1 cellular context compared by ENCODE assay signal in the genomic region with DNA sequence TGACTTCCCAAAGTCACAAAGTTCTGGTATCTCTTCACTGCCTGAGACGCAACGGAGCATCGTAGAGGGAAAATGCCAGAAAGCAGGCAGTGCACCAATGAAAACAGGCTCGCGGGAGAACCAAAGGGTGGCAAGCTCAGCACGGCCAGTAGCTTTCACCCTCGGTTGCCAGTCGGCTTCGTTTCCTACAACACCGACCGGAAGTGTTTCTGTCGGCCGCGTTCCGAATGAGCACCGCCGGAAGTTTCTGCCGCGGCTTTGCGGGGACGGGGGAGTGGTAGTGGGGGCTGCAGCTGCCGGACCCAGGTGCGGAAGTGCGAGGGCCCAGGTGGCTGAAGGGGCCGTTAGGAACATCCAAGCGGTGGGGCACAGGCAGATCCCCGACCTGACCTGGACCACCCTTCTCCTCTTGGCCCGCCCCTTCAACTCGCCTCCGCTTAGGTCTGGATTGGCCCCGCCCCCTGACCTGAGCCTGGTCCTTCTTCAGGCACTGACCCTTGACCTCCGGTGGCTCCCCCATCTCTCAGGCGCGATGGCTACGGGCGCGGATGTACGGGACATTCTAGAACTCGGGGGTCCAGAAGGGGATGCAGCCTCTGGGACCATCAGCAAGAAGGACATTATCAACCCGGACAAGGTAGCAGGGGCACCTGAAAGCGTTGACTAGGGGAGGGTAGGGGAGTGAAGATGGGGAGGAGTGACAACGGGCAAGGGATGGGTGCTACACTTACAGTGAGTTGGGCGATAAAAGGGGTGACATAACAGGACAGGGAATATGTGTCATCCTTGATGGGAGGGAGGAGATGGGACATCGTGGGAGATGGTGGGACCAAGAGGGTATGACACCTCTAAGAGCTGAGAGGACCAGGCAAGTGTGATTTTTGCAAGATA.
TF ChIP-seq lines count a peak whose summit lies in the region.

A gene with protein sequence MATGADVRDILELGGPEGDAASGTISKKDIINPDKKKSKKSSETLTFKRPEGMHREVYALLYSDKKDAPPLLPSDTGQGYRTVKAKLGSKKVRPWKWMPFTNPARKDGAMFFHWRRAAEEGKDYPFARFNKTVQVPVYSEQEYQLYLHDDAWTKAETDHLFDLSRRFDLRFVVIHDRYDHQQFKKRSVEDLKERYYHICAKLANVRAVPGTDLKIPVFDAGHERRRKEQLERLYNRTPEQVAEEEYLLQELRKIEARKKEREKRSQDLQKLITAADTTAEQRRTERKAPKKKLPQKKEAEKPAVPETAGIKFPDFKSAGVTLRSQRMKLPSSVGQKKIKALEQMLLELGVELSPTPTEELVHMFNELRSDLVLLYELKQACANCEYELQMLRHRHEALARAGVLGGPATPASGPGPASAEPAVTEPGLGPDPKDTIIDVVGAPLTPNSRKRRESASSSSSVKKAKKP (plus strand): TSS at position 250 of the 891 bp plus-strand sequence. CDS start 283 bp downstream, at position 533.

TF ChIP-seq in HEK293, 187 proteins besides CTCF, POLR2A, EP300 and RAD21 (continued from another document and continues in another):
- TF ChIP-seq, protein P1, sequence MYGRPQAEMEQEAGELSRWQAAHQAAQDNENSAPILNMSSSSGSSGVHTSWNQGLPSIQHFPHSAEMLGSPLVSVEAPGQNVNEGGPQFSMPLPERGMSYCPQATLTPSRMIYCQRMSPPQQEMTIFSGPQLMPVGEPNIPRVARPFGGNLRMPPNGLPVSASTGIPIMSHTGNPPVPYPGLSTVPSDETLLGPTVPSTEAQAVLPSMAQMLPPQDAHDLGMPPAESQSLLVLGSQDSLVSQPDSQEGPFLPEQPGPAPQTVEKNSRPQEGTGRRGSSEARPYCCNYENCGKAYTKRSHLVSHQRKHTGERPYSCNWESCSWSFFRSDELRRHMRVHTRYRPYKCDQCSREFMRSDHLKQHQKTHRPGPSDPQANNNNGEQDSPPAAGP (tag by site-specific recombination; IDR thresholded peaks at IDR 0.05) = peak; percentile 92
- TF ChIP-seq, protein P2, sequence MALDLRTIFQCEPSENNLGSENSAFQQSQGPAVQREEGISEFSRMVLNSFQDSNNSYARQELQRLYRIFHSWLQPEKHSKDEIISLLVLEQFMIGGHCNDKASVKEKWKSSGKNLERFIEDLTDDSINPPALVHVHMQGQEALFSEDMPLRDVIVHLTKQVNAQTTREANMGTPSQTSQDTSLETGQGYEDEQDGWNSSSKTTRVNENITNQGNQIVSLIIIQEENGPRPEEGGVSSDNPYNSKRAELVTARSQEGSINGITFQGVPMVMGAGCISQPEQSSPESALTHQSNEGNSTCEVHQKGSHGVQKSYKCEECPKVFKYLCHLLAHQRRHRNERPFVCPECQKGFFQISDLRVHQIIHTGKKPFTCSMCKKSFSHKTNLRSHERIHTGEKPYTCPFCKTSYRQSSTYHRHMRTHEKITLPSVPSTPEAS (tag by site-specific recombination; IDR thresholded peaks at IDR 0.05) = peak; percentile 72
- TF ChIP-seq, protein P3, sequence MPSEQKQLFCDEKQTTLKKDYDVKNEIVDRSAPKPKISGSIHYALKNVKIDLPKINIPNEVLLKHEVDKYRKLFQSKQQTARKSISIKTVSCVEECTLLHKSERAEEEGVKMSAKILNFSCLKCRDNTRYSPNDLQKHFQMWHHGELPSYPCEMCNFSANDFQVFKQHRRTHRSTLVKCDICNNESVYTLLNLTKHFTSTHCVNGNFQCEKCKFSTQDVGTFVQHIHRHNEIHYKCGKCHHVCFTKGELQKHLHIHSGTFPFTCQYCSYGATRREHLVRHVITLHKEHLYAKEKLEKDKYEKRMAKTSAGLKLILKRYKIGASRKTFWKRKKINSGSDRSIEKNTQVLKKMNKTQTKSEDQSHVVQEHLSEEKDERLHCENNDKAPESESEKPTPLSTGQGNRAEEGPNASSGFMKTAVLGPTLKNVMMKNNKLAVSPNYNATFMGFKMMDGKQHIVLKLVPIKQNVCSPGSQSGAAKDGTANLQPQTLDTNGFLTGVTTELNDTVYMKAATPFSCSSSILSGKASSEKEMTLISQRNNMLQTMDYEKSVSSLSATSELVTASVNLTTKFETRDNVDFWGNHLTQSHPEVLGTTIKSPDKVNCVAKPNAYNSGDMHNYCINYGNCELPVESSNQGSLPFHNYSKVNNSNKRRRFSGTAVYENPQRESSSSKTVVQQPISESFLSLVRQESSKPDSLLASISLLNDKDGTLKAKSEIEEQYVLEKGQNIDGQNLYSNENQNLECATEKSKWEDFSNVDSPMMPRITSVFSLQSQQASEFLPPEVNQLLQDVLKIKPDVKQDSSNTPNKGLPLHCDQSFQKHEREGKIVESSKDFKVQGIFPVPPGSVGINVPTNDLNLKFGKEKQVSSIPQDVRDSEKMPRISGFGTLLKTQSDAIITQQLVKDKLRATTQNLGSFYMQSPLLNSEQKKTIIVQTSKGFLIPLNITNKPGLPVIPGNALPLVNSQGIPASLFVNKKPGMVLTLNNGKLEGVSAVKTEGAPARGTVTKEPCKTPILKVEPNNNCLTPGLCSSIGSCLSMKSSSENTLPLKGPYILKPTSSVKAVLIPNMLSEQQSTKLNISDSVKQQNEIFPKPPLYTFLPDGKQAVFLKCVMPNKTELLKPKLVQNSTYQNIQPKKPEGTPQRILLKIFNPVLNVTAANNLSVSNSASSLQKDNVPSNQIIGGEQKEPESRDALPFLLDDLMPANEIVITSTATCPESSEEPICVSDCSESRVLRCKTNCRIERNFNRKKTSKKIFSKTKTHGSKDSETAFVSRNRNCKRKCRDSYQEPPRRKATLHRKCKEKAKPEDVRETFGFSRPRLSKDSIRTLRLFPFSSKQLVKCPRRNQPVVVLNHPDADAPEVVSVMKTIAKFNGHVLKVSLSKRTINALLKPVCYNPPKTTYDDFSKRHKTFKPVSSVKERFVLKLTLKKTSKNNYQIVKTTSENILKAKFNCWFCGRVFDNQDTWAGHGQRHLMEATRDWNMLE (tag by site-specific recombination; conservative IDR thresholded peaks at IDR 0.05; ENCODE audit: low read depth) = peak; percentile 96
- TF ChIP-seq ZNF24 (tag by site-specific recombination; IDR thresholded peaks at IDR 0.05) = peak; percentile 96
- no peak for TF ChIP-seq ZNF133 (tag by site-specific recombination; IDR thresholded peaks at IDR 0.05)
- no peak for TF ChIP-seq ZNF791 (tag by site-specific recombination; IDR thresholded peaks at IDR 0.05)
- TF ChIP-seq, protein P4, sequence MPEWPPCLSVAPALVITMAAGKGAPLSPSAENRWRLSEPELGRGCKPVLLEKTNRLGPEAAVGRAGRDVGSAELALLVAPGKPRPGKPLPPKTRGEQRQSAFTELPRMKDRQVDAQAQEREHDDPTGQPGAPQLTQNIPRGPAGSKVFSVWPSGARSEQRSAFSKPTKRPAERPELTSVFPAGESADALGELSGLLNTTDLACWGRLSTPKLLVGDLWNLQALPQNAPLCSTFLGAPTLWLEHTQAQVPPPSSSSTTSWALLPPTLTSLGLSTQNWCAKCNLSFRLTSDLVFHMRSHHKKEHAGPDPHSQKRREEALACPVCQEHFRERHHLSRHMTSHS (tag by site-specific recombination; IDR thresholded peaks at IDR 0.05) = no peak
- peak; percentile 94 for TF ChIP-seq ZBTB17 (tag by site-specific recombination; IDR thresholded peaks at IDR 0.05)
- TF ChIP-seq, protein P5, sequence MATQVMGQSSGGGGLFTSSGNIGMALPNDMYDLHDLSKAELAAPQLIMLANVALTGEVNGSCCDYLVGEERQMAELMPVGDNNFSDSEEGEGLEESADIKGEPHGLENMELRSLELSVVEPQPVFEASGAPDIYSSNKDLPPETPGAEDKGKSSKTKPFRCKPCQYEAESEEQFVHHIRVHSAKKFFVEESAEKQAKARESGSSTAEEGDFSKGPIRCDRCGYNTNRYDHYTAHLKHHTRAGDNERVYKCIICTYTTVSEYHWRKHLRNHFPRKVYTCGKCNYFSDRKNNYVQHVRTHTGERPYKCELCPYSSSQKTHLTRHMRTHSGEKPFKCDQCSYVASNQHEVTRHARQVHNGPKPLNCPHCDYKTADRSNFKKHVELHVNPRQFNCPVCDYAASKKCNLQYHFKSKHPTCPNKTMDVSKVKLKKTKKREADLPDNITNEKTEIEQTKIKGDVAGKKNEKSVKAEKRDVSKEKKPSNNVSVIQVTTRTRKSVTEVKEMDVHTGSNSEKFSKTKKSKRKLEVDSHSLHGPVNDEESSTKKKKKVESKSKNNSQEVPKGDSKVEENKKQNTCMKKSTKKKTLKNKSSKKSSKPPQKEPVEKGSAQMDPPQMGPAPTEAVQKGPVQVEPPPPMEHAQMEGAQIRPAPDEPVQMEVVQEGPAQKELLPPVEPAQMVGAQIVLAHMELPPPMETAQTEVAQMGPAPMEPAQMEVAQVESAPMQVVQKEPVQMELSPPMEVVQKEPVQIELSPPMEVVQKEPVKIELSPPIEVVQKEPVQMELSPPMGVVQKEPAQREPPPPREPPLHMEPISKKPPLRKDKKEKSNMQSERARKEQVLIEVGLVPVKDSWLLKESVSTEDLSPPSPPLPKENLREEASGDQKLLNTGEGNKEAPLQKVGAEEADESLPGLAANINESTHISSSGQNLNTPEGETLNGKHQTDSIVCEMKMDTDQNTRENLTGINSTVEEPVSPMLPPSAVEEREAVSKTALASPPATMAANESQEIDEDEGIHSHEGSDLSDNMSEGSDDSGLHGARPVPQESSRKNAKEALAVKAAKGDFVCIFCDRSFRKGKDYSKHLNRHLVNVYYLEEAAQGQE (tag by site-specific recombination; IDR thresholded peaks at IDR 0.05) = peak; percentile 65
- TF ChIP-seq, protein P6, sequence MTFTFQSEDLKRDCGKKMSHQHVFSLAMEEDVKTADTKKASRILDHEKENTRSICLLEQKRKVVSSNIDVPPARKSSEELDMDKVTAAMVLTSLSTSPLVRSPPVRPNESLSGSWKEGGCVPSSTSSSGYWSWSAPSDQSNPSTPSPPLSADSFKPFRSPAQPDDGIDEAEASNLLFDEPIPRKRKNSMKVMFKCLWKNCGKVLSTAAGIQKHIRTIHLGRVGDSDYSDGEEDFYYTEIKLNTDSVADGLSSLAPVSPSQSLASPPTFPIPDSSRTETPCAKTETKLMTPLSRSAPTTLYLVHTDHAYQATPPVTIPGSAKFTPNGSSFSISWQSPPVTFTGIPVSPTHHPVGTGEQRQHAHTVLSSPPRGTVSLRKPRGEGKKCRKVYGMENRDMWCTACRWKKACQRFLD (tag by site-specific recombination; IDR thresholded peaks at IDR 0.05) = no peak
- TF ChIP-seq SALL2 (tag by site-specific recombination; IDR thresholded peaks at IDR 0.05; ENCODE audit: borderline replicate concordance) = peak; percentile 99
- TF ChIP-seq ZNF621 (tag by site-specific recombination; IDR thresholded peaks at IDR 0.05) = no peak
- TF ChIP-seq, protein P7, sequence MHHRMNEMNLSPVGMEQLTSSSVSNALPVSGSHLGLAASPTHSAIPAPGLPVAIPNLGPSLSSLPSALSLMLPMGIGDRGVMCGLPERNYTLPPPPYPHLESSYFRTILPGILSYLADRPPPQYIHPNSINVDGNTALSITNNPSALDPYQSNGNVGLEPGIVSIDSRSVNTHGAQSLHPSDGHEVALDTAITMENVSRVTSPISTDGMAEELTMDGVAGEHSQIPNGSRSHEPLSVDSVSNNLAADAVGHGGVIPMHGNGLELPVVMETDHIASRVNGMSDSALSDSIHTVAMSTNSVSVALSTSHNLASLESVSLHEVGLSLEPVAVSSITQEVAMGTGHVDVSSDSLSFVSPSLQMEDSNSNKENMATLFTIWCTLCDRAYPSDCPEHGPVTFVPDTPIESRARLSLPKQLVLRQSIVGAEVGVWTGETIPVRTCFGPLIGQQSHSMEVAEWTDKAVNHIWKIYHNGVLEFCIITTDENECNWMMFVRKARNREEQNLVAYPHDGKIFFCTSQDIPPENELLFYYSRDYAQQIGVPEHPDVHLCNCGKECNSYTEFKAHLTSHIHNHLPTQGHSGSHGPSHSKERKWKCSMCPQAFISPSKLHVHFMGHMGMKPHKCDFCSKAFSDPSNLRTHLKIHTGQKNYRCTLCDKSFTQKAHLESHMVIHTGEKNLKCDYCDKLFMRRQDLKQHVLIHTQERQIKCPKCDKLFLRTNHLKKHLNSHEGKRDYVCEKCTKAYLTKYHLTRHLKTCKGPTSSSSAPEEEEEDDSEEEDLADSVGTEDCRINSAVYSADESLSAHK (tag by site-specific recombination; IDR thresholded peaks at IDR 0.05) = peak; percentile 45; the same call in 1 of the 2 replicates
- TF ChIP-seq ZNF514 (tag by site-specific recombination; IDR thresholded peaks at IDR 0.05) = no peak
- TF ChIP-seq, protein P8, sequence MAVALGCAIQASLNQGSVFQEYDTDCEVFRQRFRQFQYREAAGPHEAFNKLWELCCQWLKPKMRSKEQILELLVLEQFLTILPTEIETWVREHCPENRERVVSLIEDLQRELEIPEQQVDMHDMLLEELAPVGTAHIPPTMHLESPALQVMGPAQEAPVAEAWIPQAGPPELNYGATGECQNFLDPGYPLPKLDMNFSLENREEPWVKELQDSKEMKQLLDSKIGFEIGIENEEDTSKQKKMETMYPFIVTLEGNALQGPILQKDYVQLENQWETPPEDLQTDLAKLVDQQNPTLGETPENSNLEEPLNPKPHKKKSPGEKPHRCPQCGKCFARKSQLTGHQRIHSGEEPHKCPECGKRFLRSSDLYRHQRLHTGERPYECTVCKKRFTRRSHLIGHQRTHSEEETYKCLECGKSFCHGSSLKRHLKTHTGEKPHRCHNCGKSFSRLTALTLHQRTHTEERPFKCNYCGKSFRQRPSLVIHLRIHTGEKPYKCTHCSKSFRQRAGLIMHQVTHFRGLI (tag by site-specific recombination; IDR thresholded peaks at IDR 0.05) = peak; percentile 75
- no peak for TF ChIP-seq ZNF510 (tag by site-specific recombination; IDR thresholded peaks at IDR 0.05; ENCODE audit: insufficient replicate concordance)
- TF ChIP-seq ZNF292 (tag by site-specific recombination; IDR thresholded peaks at IDR 0.05; ENCODE audit: borderline replicate concordance, low read depth) = no peak
- TF ChIP-seq KLF1 (tag by site-specific recombination; IDR thresholded peaks at IDR 0.05) = peak; percentile 77
- TF ChIP-seq, protein P9, sequence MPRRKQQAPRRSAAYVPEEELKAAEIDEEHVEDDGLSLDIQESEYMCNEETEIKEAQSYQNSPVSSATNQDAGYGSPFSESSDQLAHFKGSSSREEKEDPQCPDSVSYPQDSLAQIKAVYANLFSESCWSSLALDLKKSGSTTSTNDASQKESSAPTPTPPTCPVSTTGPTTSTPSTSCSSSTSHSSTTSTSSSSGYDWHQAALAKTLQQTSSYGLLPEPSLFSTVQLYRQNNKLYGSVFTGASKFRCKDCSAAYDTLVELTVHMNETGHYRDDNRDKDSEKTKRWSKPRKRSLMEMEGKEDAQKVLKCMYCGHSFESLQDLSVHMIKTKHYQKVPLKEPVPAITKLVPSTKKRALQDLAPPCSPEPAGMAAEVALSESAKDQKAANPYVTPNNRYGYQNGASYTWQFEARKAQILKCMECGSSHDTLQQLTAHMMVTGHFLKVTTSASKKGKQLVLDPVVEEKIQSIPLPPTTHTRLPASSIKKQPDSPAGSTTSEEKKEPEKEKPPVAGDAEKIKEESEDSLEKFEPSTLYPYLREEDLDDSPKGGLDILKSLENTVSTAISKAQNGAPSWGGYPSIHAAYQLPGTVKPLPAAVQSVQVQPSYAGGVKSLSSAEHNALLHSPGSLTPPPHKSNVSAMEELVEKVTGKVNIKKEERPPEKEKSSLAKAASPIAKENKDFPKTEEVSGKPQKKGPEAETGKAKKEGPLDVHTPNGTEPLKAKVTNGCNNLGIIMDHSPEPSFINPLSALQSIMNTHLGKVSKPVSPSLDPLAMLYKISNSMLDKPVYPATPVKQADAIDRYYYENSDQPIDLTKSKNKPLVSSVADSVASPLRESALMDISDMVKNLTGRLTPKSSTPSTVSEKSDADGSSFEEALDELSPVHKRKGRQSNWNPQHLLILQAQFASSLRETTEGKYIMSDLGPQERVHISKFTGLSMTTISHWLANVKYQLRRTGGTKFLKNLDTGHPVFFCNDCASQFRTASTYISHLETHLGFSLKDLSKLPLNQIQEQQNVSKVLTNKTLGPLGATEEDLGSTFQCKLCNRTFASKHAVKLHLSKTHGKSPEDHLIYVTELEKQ (tag by site-specific recombination; IDR thresholded peaks at IDR 0.05; ENCODE audit: borderline replicate concordance) = peak; percentile 89; the same call in 1 of the 2 replicates
- TF ChIP-seq ZXDB (tag by site-specific recombination; IDR thresholded peaks at IDR 0.05) = peak; percentile 96
- peak; percentile 94 for TF ChIP-seq ZFP69B (tag by site-specific recombination; IDR thresholded peaks at IDR 0.05)
- no peak for TF ChIP-seq GLIS2 (tag by site-specific recombination; IDR thresholded peaks at IDR 0.05)
- TF ChIP-seq ZNF266 (tag by site-specific recombination; IDR thresholded peaks at IDR 0.05; ENCODE audit: low read depth) = no peak
